In the genomic region with DNA sequence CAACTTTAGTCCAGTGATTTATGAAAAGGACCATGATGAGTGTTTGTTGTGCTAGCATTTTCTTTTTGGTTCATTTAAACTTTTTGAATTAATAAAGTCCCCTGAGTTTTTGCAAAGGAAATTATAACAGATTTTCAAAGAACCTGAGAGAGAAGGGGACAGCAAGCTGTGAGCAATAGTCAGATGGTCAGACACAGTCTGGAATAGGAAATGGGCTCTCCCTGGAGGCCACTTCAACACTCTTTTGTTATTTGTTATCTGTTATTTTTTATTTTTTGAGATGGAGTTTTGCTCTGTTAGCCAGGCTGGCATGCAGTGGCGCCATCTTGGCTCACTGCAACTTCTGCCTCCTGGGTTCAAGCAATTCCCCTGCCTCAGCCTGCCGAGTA, we compare ENCODE assay signal across 16 cellular contexts.
DNase-seq lines count a peak whose midpoint lies in the region; ATAC-seq, FAIRE-seq and TF ChIP-seq lines count a peak whose summit lies in the region.
"Had no signal": no experiment of that assay in that cellular context is flagged by ENCODE, and none has a peak within 500 bp of the region (broad histone marks: within the 10 kb centered on the region; RNA-seq: fewer than 3 reads in every experiment).

No MANE protein-coding gene starts in this region.

- dilution Hi-C loops in IMR-90 (cut with HindIII; ENCODE audit: low sequenced_read_pairs, unreplicated experiment) = loop anchor here (25.0 kb wide), 1 partner anchor 210 kb away; no protein-coding TSS in a partner anchor

- peak overlapping the region; percentile 59 for H3K18ac ChIP-seq in IMR-90 (ENCODE audit: low read depth, low read length)
- H3K18ac ChIP-seq in mesenchymal stem cell (ENCODE audit: low read depth in 1 of 2, low read length in 2 of 2) = peak overlapping the region; percentile 67 to 95

- no peaks in the 10 kb centered on the region for H3K27me3 ChIP-seq in A673 (replicated peaks; ENCODE audit: insufficient read depth, low read depth, low read length, poor library complexity)
- H3K27me3 ChIP-seq in IMR-90 (ENCODE audit: control insufficient read depth, insufficient read depth, low read length) = no peaks in the 10 kb centered on the region
- peaks cover 9 to 19% of the 10 kb centered on the region in 2 experiments; a peak in 3 of 5 replicates for H3K27me3 ChIP-seq in K562 (ENCODE audit: control insufficient read depth in 2 of 2, insufficient read depth in 2 of 2, low read length in 2 of 2)
- no peaks in the 10 kb centered on the region for H3K27me3 ChIP-seq in mesenchymal stem cell (ENCODE audit: control insufficient read depth in 1 of 2, insufficient read depth in 1 of 2, low read length in 2 of 2)
- H3K27me3 ChIP-seq: Peyer's patch, suprapubic skin had no signal

- H4K91ac ChIP-seq in IMR-90 (ENCODE audit: insufficient read depth, low read depth, low read length) (peak overlapping the region; percentile 91), mesenchymal stem cell (ENCODE audit: low read length) (no peak overlapping the region)

- peak overlapping the region; percentile 27; the same call in 1 of the 2 replicates for H3K9ac ChIP-seq in IMR-90 (ENCODE audit: low read depth, low read length)
- H3K9ac ChIP-seq in K562 (ENCODE audit: insufficient read depth in 1 of 2, low read depth in 2 of 2, low read length in 2 of 2) = no peak overlapping the region
- peak overlapping the region; percentile 84 for H3K9ac ChIP-seq in mesenchymal stem cell (ENCODE audit: low read length)

- ATAC-seq in IMR-90 (ENCODE audit: low read depth) = peak; percentile 10; the same call in 1 of the 2 replicates
- ATAC-seq in K562 = no peak
- no peak for ATAC-seq in GM21360 (IDR thresholded peaks at IDR 0.05; ENCODE audit: unreplicated experiment)
- ATAC-seq: activated CD4-positive, CD25-positive, alpha-beta regulatory T cell treated with anti-CD3 and anti-CD28 coated beads, Interleukin-2, amount 50 U/mL, for 24 hours had no signal

- H2BK20ac ChIP-seq in IMR-90 (ENCODE audit: low read depth, low read length) = peak overlapping the region; percentile 100

- H3K23ac ChIP-seq in IMR-90 (ENCODE audit: low read depth, low read length) = peak overlapping the region; percentile 83; the same call in 1 of the 2 replicates
- no peak overlapping the region for H3K23ac ChIP-seq in mesenchymal stem cell (ENCODE audit: low read length in 2 of 2)

- peak overlapping the region; percentile 96 for H4K5ac ChIP-seq in IMR-90 (ENCODE audit: low read depth, low read length)

- POLR2A ChIA-PET in A673 (lab: Charles Lee; ENCODE audit: low non-redundant PET) = no interaction called here
- POLR2A ChIA-PET in IMR-90 (lab: Charles Lee; ENCODE audit: unreplicated experiment) = no interaction called here
- POLR2A ChIA-PET in K562 (lab: Yijun Ruan, JAX) = no interaction called here

- H4K20me1 ChIP-seq in IMR-90 (ENCODE audit: insufficient read depth, low read length) (no peaks in the 10 kb centered on the region), K562 (replicated peaks; ENCODE audit: control insufficient read depth, insufficient read depth, low read length) (no peaks in the 10 kb centered on the region)

- peak overlapping the region; percentile 93 for H2AK5ac ChIP-seq in IMR-90 (ENCODE audit: low read depth, low read length)
- peak overlapping the region; percentile 99 for H2AK5ac ChIP-seq in mesenchymal stem cell (ENCODE audit: low read length, severe bottlenecking)

- TF ChIP-seq CTCF in A673 (conservative IDR thresholded peaks at IDR 0.05; ENCODE audit: low read depth, low read length) (no peak), IMR-90 (conservative IDR thresholded peaks at IDR 0.05; ENCODE audit: low read depth, low read length) (no peak), K562 (IDR thresholded peaks at IDR 0.05 in 2 of 3, conservative IDR thresholded peaks at IDR 0.05 in 1 of 3; ENCODE audit: insufficient read depth in 2 of 3, low read depth in 1 of 3, low read length in 3 of 3) (no peak)

- no peak for TF ChIP-seq EP300 in K562 (IDR thresholded peaks at IDR 0.05; ENCODE audit: low read length)

- H2BK15ac ChIP-seq in IMR-90 (ENCODE audit: low read depth, low read length) (peak overlapping the region; percentile 77; the same call in 2 of the 3 replicates), mesenchymal stem cell (ENCODE audit: low read depth, poor library complexity, severe bottlenecking) (no peak overlapping the region)

- H3K36me3 ChIP-seq in A673 (ENCODE audit: insufficient read depth, low read length, poor library complexity, severe bottlenecking) = no peaks in the 10 kb centered on the region
- H3K36me3 ChIP-seq in IMR-90 (ENCODE audit: control insufficient read depth, insufficient read depth, low read length) = no peaks in the 10 kb centered on the region
- no peaks in the 10 kb centered on the region for H3K36me3 ChIP-seq in K562 (ENCODE audit: control insufficient read depth, insufficient read depth, low read length)
- H3K36me3 ChIP-seq in mesenchymal stem cell (ENCODE audit: control insufficient read depth in 1 of 2, insufficient read depth in 2 of 2, low read depth in 1 of 2, low read length in 2 of 2) = peaks cover 0 to 5% of the 10 kb centered on the region in 2 experiments
- H3K36me3 ChIP-seq: Peyer's patch, suprapubic skin had no signal

- TF ChIP-seq POLR2A in IMR-90 (IDR thresholded peaks at IDR 0.05; ENCODE audit: low read depth, low read length) (no peak), K562 (conservative IDR thresholded peaks at IDR 0.05) (no peak)

- no peak for FAIRE-seq in K562 (lab: Jason Lieb, UNC)
- FAIRE-seq: islet of Langerhans had no signal

- H2AK9ac ChIP-seq in IMR-90 (replicated peaks; ENCODE audit: low read depth, low read length, poor library complexity) = no peak overlapping the region

- H3K56ac ChIP-seq in IMR-90 (ENCODE audit: extremely low read depth, insufficient read depth, low read length) = peak overlapping the region; percentile 85

- no peaks in the 10 kb centered on the region for H3K79me2 ChIP-seq in K562 (ENCODE audit: control insufficient read depth, insufficient read depth, low read length)

- peak overlapping the region; percentile 95 to 97 for H4K8ac ChIP-seq in IMR-90 (ENCODE audit: low read depth in 2 of 2, low read length in 2 of 2)
- H4K8ac ChIP-seq in mesenchymal stem cell (ENCODE audit: low read length) = peak overlapping the region; percentile 43

- H2BK5ac ChIP-seq in IMR-90 (ENCODE audit: low read depth, low read length, poor library complexity, severe bottlenecking) (peak overlapping the region; percentile 99), mesenchymal stem cell (ENCODE audit: low read depth, low read length, poor library complexity, severe bottlenecking) (peak overlapping the region; percentile 76)

- H3K27ac ChIP-seq in A673 (ENCODE audit: low read depth, low read length, poor library complexity, severe bottlenecking) (peak overlapping the region; percentile 60), IMR-90 (ENCODE audit: insufficient read depth, low read length) (peak overlapping the region; percentile 94), K562 (ENCODE audit: extremely low read depth, low read depth, low read length) (no peak overlapping the region), mesenchymal stem cell (ENCODE audit: low read length, poor library complexity, severe bottlenecking) (peak overlapping the region; percentile 97)
- H3K27ac ChIP-seq: Peyer's patch, suprapubic skin had no signal

- WGBS in IMR-90 (ENCODE audit: extremely low coverage in 2 of 2, insufficient read length in 1 of 2), 2 experiments = no CpG with 5 or more reads among the region's 2 CpGs
- 6% methylated on average over 2 of the region's 2 CpGs for WGBS in K562 (ENCODE audit: insufficient coverage, low coverage, missing lambda C conversion rate)
- WGBS in mesenchymal stem cell = 96% methylated on average over 2 of the region's 2 CpGs

- peak overlapping the region; percentile 100 for H3K4ac ChIP-seq in IMR-90 (ENCODE audit: low read depth, low read length)
- H3K4ac ChIP-seq in mesenchymal stem cell (ENCODE audit: low read depth in 1 of 2, low read length in 2 of 2) = no peak overlapping the region

- DNase-seq in A673 (ENCODE audit: low spot score) = peak; percentile 71
- peak; percentile 48 for DNase-seq in IMR-90
- no peak for DNase-seq in K562 (ENCODE audit: extremely low read depth in 1 of 4, low spot score in 3 of 4)
- no peak for DNase-seq in mesenchymal stem cell
- DNase-seq in NCI-H1417 (lab: John Stamatoyannopoulos, UW) = no peak
- DNase-seq in KG1 (lab: John Stamatoyannopoulos, UW) = no peak
- no peak for DNase-seq in dedifferentiated amniotic fluid mesenchymal stem cell (ENCODE audit: extremely low spot score)
- DNase-seq: activated CD8-positive, alpha-beta memory T cell treated with anti-CD3 and anti-CD28 coated beads, Interleukin-2, amount 50 U/mL, for 48 hours; activated naive CD4-positive, alpha-beta T cell treated with Interleukin-2 at 50 U/mL for 16 hours; NCI-H187 treated with DMSO at 0.1 percent for 48 hours; NCI-H524 treated with DMSO at 0.1 percent for 48 hours; Peyer's patch had no signal

- H2AFZ ChIP-seq in IMR-90 (replicated peaks; ENCODE audit: low read length, poor library complexity) (no peak overlapping the region), K562 (ENCODE audit: low read depth, low read length) (no peak overlapping the region), mesenchymal stem cell (ENCODE audit: low read depth, low read length) (no peak overlapping the region)

- CTCF ChIA-PET in A673 (lab: Charles Lee) = no interaction called here
- CTCF ChIA-PET in IMR-90 (lab: Yijun Ruan, JAX) = no interaction called here
- CTCF ChIA-PET in K562 (lab: Yijun Ruan, JAX; ENCODE audit: low intra/inter-chr PET ratio) = no interaction called here

- intact Hi-C loops in A673 (cut with micrococcal nuclease; ENCODE audit: unreplicated experiment) = loop anchor here (5.0 kb wide), 1 partner anchor 845 kb away; the partner anchor contains the start of gene ENC1
- intact Hi-C loops in IMR-90 (cut with micrococcal nuclease) = loop anchor here (2.0 kb wide), 1 partner anchor 96 kb away; no protein-coding TSS in a partner anchor
- intact Hi-C loops in K562 (cut with micrococcal nuclease) = no loop called here

- H2BK120ac ChIP-seq in IMR-90 (ENCODE audit: low read depth, low read length) (peak overlapping the region; percentile 99), mesenchymal stem cell (ENCODE audit: low read depth, low read length) (peak overlapping the region; percentile 74)

- in situ Hi-C loops in IMR-90 (cut with MboI; ENCODE audit: low sequenced_read_pairs) (loop anchor here (10.0 kb wide), 1 partner anchor 848 kb away; the partner anchor contains the start of gene ENC1), K562 (cut with MboI) (no loop called here)

- H3K4me3 ChIP-seq in A673 (ENCODE audit: low read depth, low read length, poor library complexity, severe bottlenecking) (no peak overlapping the region), IMR-90 (ENCODE audit: insufficient read depth, low read depth, low read length) (no peak overlapping the region), K562 (no peak overlapping the region), mesenchymal stem cell (ENCODE audit: insufficient read depth in 1 of 2, low read depth in 1 of 2, low read length in 2 of 2) (no peak overlapping the region)
- H3K4me3 ChIP-seq: Peyer's patch, suprapubic skin had no signal

- H3K4me1 ChIP-seq in A673 (ENCODE audit: insufficient read depth, low read length, poor library complexity, severe bottlenecking) (peaks cover 20% of the 10 kb centered on the region), IMR-90 (ENCODE audit: control insufficient read depth, insufficient read depth, low read length) (peaks cover 19% of the 10 kb centered on the region), K562 (replicated peaks in 1 of 2; ENCODE audit: control insufficient read depth in 2 of 2, insufficient read depth in 2 of 2, low read length in 2 of 2) (no peaks in the 10 kb centered on the region), mesenchymal stem cell (ENCODE audit: control insufficient read depth, insufficient read depth, low read depth, low read length) (peaks cover 11% of the 10 kb centered on the region)
- H3K4me1 ChIP-seq: Peyer's patch had no signal

- peaks cover 15% of the 10 kb centered on the region for H3K9me1 ChIP-seq in IMR-90 (ENCODE audit: insufficient read depth, low read length)
- no peaks in the 10 kb centered on the region for H3K9me1 ChIP-seq in K562 (ENCODE audit: control insufficient read depth, insufficient read depth, low read length)

- TF ChIP-seq RAD21 in IMR-90 (IDR thresholded peaks at IDR 0.05; ENCODE audit: low read length) = no peak
- TF ChIP-seq RAD21 in K562 (CRISPR knock-in tag; conservative IDR thresholded peaks at IDR 0.05 in 1 of 2, IDR thresholded peaks at IDR 0.05 in 1 of 2) = no peak

- H3K9me3 ChIP-seq in A673 (ENCODE audit: low read depth, low read length, poor library complexity, severe bottlenecking) (no peaks in the 10 kb centered on the region), IMR-90 (ENCODE audit: control insufficient read depth, insufficient read depth, low read length) (no peaks in the 10 kb centered on the region), K562 (replicated peaks; ENCODE audit: control insufficient read depth, insufficient read depth, low read depth, low read length) (no peaks in the 10 kb centered on the region), mesenchymal stem cell (ENCODE audit: control insufficient read depth, low read length) (no peaks in the 10 kb centered on the region)
- H3K9me3 ChIP-seq: Peyer's patch, suprapubic skin had no signal

- H3K4me2 ChIP-seq in IMR-90 (ENCODE audit: low read depth, low read length) = peak overlapping the region; percentile 43; the same call in 1 of the 2 replicates
- no peak overlapping the region for H3K4me2 ChIP-seq in K562 (ENCODE audit: insufficient read depth, low read length)
- peak overlapping the region; percentile 14 for H3K4me2 ChIP-seq in mesenchymal stem cell (ENCODE audit: low read length, poor library complexity, severe bottlenecking)

- H3K14ac ChIP-seq in IMR-90 (replicated peaks; ENCODE audit: low read depth, low read length) (peak overlapping the region; percentile 87), mesenchymal stem cell (ENCODE audit: low read length in 2 of 2) (no peak overlapping the region)

- no peak overlapping the region for H2BK12ac ChIP-seq in mesenchymal stem cell (ENCODE audit: low read length in 2 of 2)

- BruUV-seq in A673 (replicated peaks; lab: Mats Ljungman, UMichigan) (no TSS peak), IMR-90 (replicated peaks; lab: Mats Ljungman, UMichigan) (no TSS peak), K562 (replicated peaks; lab: Mats Ljungman, UMichigan) (no TSS peak)

- peaks cover 2 to 27% of the 10 kb centered on the region in 2 experiments; a peak in 2 of 4 replicates for H3K79me1 ChIP-seq in IMR-90 (ENCODE audit: low read depth in 1 of 2, low read length in 2 of 2)
- H3K79me1 ChIP-seq in mesenchymal stem cell (replicated peaks; ENCODE audit: low read length, poor library complexity, severe bottlenecking) = peaks cover 17% of the 10 kb centered on the region

Comparison
In these comparisons a context has a peak if more than half of its experiments do, and no peak if none do; other contexts are left out.
1. DNase-seq: peak in A673 (single experiment) and IMR-90 (single experiment); none in K562 (0 of 4), mesenchymal stem cell (single experiment), NCI-H1417 (0 of 3), KG1 (single experiment) and dedifferentiated amniotic fluid mesenchymal stem cell (single experiment).
2. H3K9ac ChIP-seq: peak in IMR-90 (single experiment) and mesenchymal stem cell (single experiment); none in K562 (0 of 2).